In genomic region chr7:124037902-124038301, GRCh38 we compare ENCODE assay signal across 2 cellular contexts. TPM values are rescaled to one million over a fixed set of nuclear protein-coding genes. Genes with fewer than 3 reads are reported as not detected.
"Had no signal": no experiment of that assay in that cellular context is flagged by ENCODE, and none has a peak within 500 bp of the region (broad histone marks: within the 10 kb centered on the region; RNA-seq: fewer than 3 reads in every experiment).

No MANE protein-coding gene starts in this region.

RNA-seq across cellular contexts. Expression of gene TMEM229A, which starts 5.0 kb away (rescaled TPM):
- total RNA-seq: G401, GM12878 had no signal
- polyA plus RNA-seq: GM12878 had no signal
